Comparison of ENCODE assay signal across 30 cellular contexts in the genomic region with DNA sequence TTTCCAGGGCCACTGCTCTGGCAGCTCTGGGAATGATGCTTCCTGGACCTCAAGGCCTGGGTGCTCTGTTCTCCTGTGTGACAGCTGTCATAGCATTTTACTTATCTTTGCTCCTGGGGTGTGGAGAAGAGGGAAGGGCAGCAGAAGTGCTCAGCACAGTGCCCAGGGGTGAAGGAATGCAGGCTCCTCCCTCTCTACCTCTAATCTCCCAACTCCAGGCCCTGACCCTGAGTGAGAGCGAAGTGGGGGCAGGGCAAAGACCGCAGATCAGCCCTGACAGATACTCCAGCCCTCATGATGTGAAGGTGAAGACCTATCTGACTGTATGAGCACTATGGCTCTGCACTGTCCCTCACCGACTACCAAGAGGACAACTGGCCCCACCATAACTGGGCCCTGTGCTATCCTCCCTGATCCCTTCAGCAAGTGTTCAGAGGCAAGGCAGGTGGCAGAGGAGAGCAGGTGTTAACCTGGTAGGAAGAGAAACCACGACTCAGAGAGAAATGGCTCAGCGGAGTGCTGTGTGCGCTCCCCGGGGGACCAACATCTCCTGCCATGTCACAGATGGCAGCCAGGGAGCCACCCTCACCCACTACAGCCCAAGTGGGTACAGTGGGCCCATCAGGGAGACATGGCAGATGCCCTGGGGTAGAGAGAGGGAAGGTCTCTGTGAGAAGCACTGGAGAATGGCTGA. TPM values are rescaled to one million over a fixed set of nuclear protein-coding genes. Genes with fewer than 3 reads are reported as not detected.
DNase-seq lines count a peak whose midpoint lies in the region; ATAC-seq, FAIRE-seq and TF ChIP-seq lines count a peak whose summit lies in the region.
"Had no signal": no experiment of that assay in that cellular context is flagged by ENCODE, and none has a peak within 500 bp of the region (broad histone marks: within the 10 kb centered on the region; RNA-seq: fewer than 3 reads in every experiment).

No MANE protein-coding gene starts in this region.

- no peaks in the 10 kb centered on the region for H3K79me1 ChIP-seq in neuronal stem cell (ENCODE audit: low read depth, low read length)

- H3K27me3 ChIP-seq in K562 (ENCODE audit: control insufficient read depth in 2 of 2, insufficient read depth in 2 of 2, low read length in 2 of 2) = no peaks in the 10 kb centered on the region
- no peaks in the 10 kb centered on the region for H3K27me3 ChIP-seq in neuronal stem cell (ENCODE audit: control insufficient read depth in 3 of 3, insufficient read depth in 3 of 3, low read depth in 1 of 3, low read length in 3 of 3)
- H3K27me3 ChIP-seq: stomach had no signal

- WGBS in K562 (ENCODE audit: insufficient coverage, low coverage, missing lambda C conversion rate) = 32% methylated on average over 7 of the region's 7 CpGs
- WGBS in neuronal stem cell (ENCODE audit: extremely low coverage in 2 of 2, insufficient read length in 2 of 2, insufficient replicate concordance in 1 of 2), 2 donors = no CpG with 5 or more reads among the region's 7 CpGs

- H3K36me3 ChIP-seq in K562 (ENCODE audit: control insufficient read depth, insufficient read depth, low read length) (no peaks in the 10 kb centered on the region), neuronal stem cell (replicated peaks in 1 of 2; ENCODE audit: control insufficient read depth in 2 of 2, insufficient read depth in 2 of 2, low read length in 2 of 2) (no peaks in the 10 kb centered on the region)
- H3K36me3 ChIP-seq: left ventricle myocardium inferior, stomach, tibial artery had no signal

- TF ChIP-seq POLR2A in K562 (conservative IDR thresholded peaks at IDR 0.05) = no peak

- no peak overlapping the region for H4K91ac ChIP-seq in neuronal stem cell (ENCODE audit: low read depth, low read length, poor library complexity)

- CTCF ChIA-PET in K562 (lab: Yijun Ruan, JAX; ENCODE audit: low intra/inter-chr PET ratio) = interaction anchor here (0.6 kb wide), 1 partner anchor 534 kb away, joined by 3 read pairs; no protein-coding TSS in a partner anchor

- no peak overlapping the region for H3K14ac ChIP-seq in neuronal stem cell (ENCODE audit: low read length)

- no peak overlapping the region for H2BK5ac ChIP-seq in neuronal stem cell (ENCODE audit: low read length)

- no peak; a peak in 1 of 6 replicates for TF ChIP-seq CTCF in K562 (IDR thresholded peaks at IDR 0.05 in 2 of 3, conservative IDR thresholded peaks at IDR 0.05 in 1 of 3; ENCODE audit: insufficient read depth in 2 of 3, low read depth in 1 of 3, low read length in 3 of 3)

- no TSS peak for BruUV-seq in K562 (replicated peaks; lab: Mats Ljungman, UMichigan)

- H3K9me3 ChIP-seq in K562 (replicated peaks; ENCODE audit: control insufficient read depth, insufficient read depth, low read depth, low read length) (no peaks in the 10 kb centered on the region), neuronal stem cell (replicated peaks in 1 of 2; ENCODE audit: control insufficient read depth in 2 of 2, insufficient read depth in 1 of 2, low read depth in 1 of 2, low read length in 2 of 2) (no peaks in the 10 kb centered on the region)
- H3K9me3 ChIP-seq: left ventricle myocardium inferior, SK-N-SH, stomach, tibial artery had no signal

- ATAC-seq in K562 (peak; percentile 90), HG03025 (IDR thresholded peaks at IDR 0.05; ENCODE audit: low FRiP score, unreplicated experiment) (no peak)
- ATAC-seq: activated T-cell treated with anti-CD3 and anti-CD28 coated beads, Interleukin-2, amount 50 U/mL, for 72 hours had no signal

- in situ Hi-C loops in K562 (cut with MboI) = no loop called here

- H3K4me1 ChIP-seq in K562 (replicated peaks in 1 of 2; ENCODE audit: control insufficient read depth in 2 of 2, insufficient read depth in 2 of 2, low read length in 2 of 2) = peaks cover 54 to 59% of the 10 kb centered on the region in 2 experiments
- H3K4me1 ChIP-seq in neuronal stem cell (ENCODE audit: control insufficient read depth in 2 of 2, insufficient read depth in 1 of 2, low read depth in 1 of 2, low read length in 2 of 2) = peaks cover 0 to 10% of the 10 kb centered on the region in 2 donors
- H3K4me1 ChIP-seq: left ventricle myocardium inferior, tibial artery had no signal

- peak overlapping the region; percentile 60 for H2AFZ ChIP-seq in K562 (ENCODE audit: low read depth, low read length)
- H2AFZ ChIP-seq in neuronal stem cell (ENCODE audit: low read length) = no peak overlapping the region

- POLR2A ChIA-PET in K562 (lab: Yijun Ruan, JAX) = interaction anchor here (0.6 kb wide), 1 partner anchor 596 kb away, joined by 3 read pairs; no protein-coding TSS in a partner anchor

- no peak overlapping the region for H3K23ac ChIP-seq in neuronal stem cell (ENCODE audit: low read depth, low read length, poor library complexity)

- no peak overlapping the region for H4K8ac ChIP-seq in neuronal stem cell (ENCODE audit: low read depth, low read length)

- peak; percentile 99 for FAIRE-seq in K562 (lab: Jason Lieb, UNC)
- FAIRE-seq: islet of Langerhans had no signal

- no peak overlapping the region for H3K4ac ChIP-seq in neuronal stem cell (ENCODE audit: low read length)

- peak overlapping the region; percentile 15 for H3K18ac ChIP-seq in neuronal stem cell (ENCODE audit: low read length)

- H3K9me1 ChIP-seq in K562 (ENCODE audit: control insufficient read depth, insufficient read depth, low read length) = peaks cover 10% of the 10 kb centered on the region

- TF ChIP-seq EP300 in K562 (IDR thresholded peaks at IDR 0.05; ENCODE audit: low read length) = peak; percentile 95

- H3K4me2 ChIP-seq in K562 (ENCODE audit: insufficient read depth, low read length) (peak overlapping the region; percentile 65), neuronal stem cell (ENCODE audit: insufficient read depth, low read length, poor library complexity, severe bottlenecking) (no peak overlapping the region)
- H3K4me2 ChIP-seq: SK-N-SH had no signal

- TF ChIP-seq RAD21 in K562 (CRISPR knock-in tag; conservative IDR thresholded peaks at IDR 0.05 in 1 of 2, IDR thresholded peaks at IDR 0.05 in 1 of 2) = peak; percentile 10 to 41; a peak in 2 of 4 replicates

- peak overlapping the region; percentile 8 for H2BK15ac ChIP-seq in neuronal stem cell (ENCODE audit: low read length)

- H3K27ac ChIP-seq in K562 (ENCODE audit: extremely low read depth, low read depth, low read length) (peak overlapping the region; percentile 63; the same call in 1 of the 3 replicates), neuronal stem cell (replicated peaks; ENCODE audit: low read length) (no peak overlapping the region)
- H3K27ac ChIP-seq: left ventricle myocardium inferior, stomach, tibial artery, VCaP had no signal

- H3K9ac ChIP-seq in K562 (ENCODE audit: insufficient read depth in 1 of 2, low read depth in 2 of 2, low read length in 2 of 2) (peak overlapping the region in 1 of 2 experiments; percentile 14; a peak in 2 of 4 replicates), neuronal stem cell (ENCODE audit: low read depth, low read length, poor library complexity) (peak overlapping the region; percentile 53)
- H3K9ac ChIP-seq: SK-N-SH had no signal

- peak overlapping the region; percentile 54 for H2AK5ac ChIP-seq in neuronal stem cell (ENCODE audit: low read depth, low read length)

- H2BK120ac ChIP-seq in neuronal stem cell (ENCODE audit: low read depth, low read length) = no peak overlapping the region

- H3K79me2 ChIP-seq in K562 (ENCODE audit: control insufficient read depth, insufficient read depth, low read length) = no peaks in the 10 kb centered on the region

- DNase-seq in CMK (ENCODE audit: low read depth) = peak; percentile 29
- DNase-seq in HUDEP-2 (lab: John Stamatoyannopoulos, UW; ENCODE audit: unreplicated experiment in 76 of 76) = peak in 74 of 76 experiments; percentile 50 to 94 (median 81)
- peak; percentile 80 to 96 (median 86) for DNase-seq in K562 (ENCODE audit: extremely low read depth in 1 of 4, low spot score in 3 of 4)
- no peak for DNase-seq in neuronal stem cell (ENCODE audit: low spot score)
- no peak for DNase-seq in activated CD4-positive, CD25-positive, alpha-beta regulatory T cell (lab: John Stamatoyannopoulos, UW)
- no peak for DNase-seq in NCI-H446 (lab: John Stamatoyannopoulos, UW)
- DNase-seq in NCI-H748 (lab: John Stamatoyannopoulos, UW; ENCODE audit: unreplicated experiment) = no peak
- DNase-seq: activated naive CD4-positive, alpha-beta T cell treated with Interleukin-2 at 50 U/mL for 16 hours; activated T-cell treated with anti-CD3 and anti-CD28 coated beads, Interleukin-2, amount 50 U/mL, for 72 hours; COR-L47; GF-D8; IMR-90; left ventricle myocardium inferior; naive B cell; NCI-H1105; NCI-H187 treated with DMSO at 0.1 percent for 48 hours; NCI-H226; SK-N-SH; stomach; T-helper 2 cell; tibial artery had no signal

- H4K20me1 ChIP-seq in K562 (replicated peaks; ENCODE audit: control insufficient read depth, insufficient read depth, low read length) = peaks cover 5% of the 10 kb centered on the region; the same call in 1 of the 2 replicates

- intact Hi-C loops in K562 (cut with micrococcal nuclease) = no loop called here

- no peak overlapping the region for H3K4me3 ChIP-seq in K562
- H3K4me3 ChIP-seq in neuronal stem cell (ENCODE audit: low read length in 2 of 2) = no peak overlapping the region
- H3K4me3 ChIP-seq: left ventricle myocardium inferior, stomach, tibial artery had no signal

- no peak overlapping the region for H2BK12ac ChIP-seq in neuronal stem cell (ENCODE audit: low read length)

RNA-seq across cellular contexts. Expression of a gene that starts 16.8 kb away (rescaled TPM):
- 3.9 and 10.0 TPM in 2 replicates for total RNA-seq in K562 (2011; cell fraction: chromatin; rRNA removed; ENCODE audit: low replicate concordance)
- 3.8 and 4.5 TPM in 2 replicates for total RNA-seq in K562 (2011; cell fraction: nucleolus; rRNA removed)
- total RNA-seq in K562 (2011; cell fraction: nucleoplasm; rRNA removed) = 5.1 and 6.0 TPM in 2 replicates
- total RNA-seq in K562 (2014; rRNA removed) (0.50 and 0.73 TPM in 2 replicates), K562 (2014; rRNA removed; fragmentation: Illumina TruSeq; extraction: Trizol) (0.62 and 1.0 TPM in 2 replicates), K562 (2015; rRNA removed; fragmentation: Illumina TruSeq; extraction: Trizol) (0.60 and 0.69 TPM in 2 replicates), K562 (2021) (1.5 and 1.6 TPM in 2 replicates)
- polyA plus RNA-seq in K562 (2011; rRNA removed) (1.0 and 1.2 TPM in 2 replicates), K562 (2014; fragmentation: Illumina TruSeq; extraction: Trizol) (0.82 and 1.00 TPM in 2 replicates), K562 (2014; fragmentation: Nextera tagmentation; extraction: Ambion mirVana) (under 1 TPM; 0.62 to 0.75 TPM), K562 (2014; rRNA removed) (0.62 and 0.69 TPM in 2 replicates)
- 0.47 and 0.69 TPM in 2 replicates for polyA plus RNA-seq in K562 (2011; cell fraction: cytosol; rRNA removed)
- polyA plus RNA-seq in K562 (2011; cell fraction: nucleus; rRNA removed) = 4.9 and 7.1 TPM in 2 replicates
- 0.65 and 1.1 TPM in 2 replicates for polyA plus RNA-seq in K562 (2012)
- 0.45 and 0.95 TPM in 2 replicates for polyA minus RNA-seq in K562 (2011; rRNA and poly(A)+ RNA removed)
- polyA minus RNA-seq in K562 (2011; cell fraction: cytosol; rRNA and poly(A)+ RNA removed) = 0.95 TPM in 1 of 2 replicates, not detected in the other
- polyA minus RNA-seq in K562 (2011; cell fraction: nucleus; rRNA and poly(A)+ RNA removed) = 1.9 and 2.3 TPM in 2 replicates
- polyA plus RNA-seq in neuronal stem cell (2013, experiment 1 of 2) = 0.04 TPM
- polyA plus RNA-seq in neuronal stem cell (2013, experiment 2 of 2) = 0.07 TPM
- total RNA-seq: A673, glomerular endothelial cell, IMR-90, M059J, mesothelial cell of epicardium had no signal
- polyA plus RNA-seq: IMR-90 had no signal

RNA-seq across cellular contexts. Expression of a gene that starts 49.2 kb away (rescaled TPM):
- not detected in 2 replicates for total RNA-seq in K562 (2011; cell fraction: chromatin; rRNA removed; ENCODE audit: low replicate concordance)
- total RNA-seq in K562 (2011; cell fraction: nucleolus; rRNA removed) = not detected in 2 replicates
- not detected in 2 replicates for total RNA-seq in K562 (2011; cell fraction: nucleoplasm; rRNA removed)
- total RNA-seq in K562 (2014; rRNA removed) = 0.18 TPM in 1 of 2 replicates, not detected in the other
- not detected in 2 replicates for total RNA-seq in K562 (2014; rRNA removed; fragmentation: Illumina TruSeq; extraction: Trizol)
- total RNA-seq in K562 (2015; rRNA removed; fragmentation: Illumina TruSeq; extraction: Trizol) = not detected in 2 replicates
- not detected in 2 replicates for total RNA-seq in K562 (2021)
- polyA plus RNA-seq in K562 (2011; rRNA removed) = not detected in 2 replicates
- polyA plus RNA-seq in K562 (2011; cell fraction: cytosol; rRNA removed) = not detected in 2 replicates
- not detected in 2 replicates for polyA plus RNA-seq in K562 (2011; cell fraction: nucleus; rRNA removed)
- not detected in 2 replicates for polyA plus RNA-seq in K562 (2012)
- polyA plus RNA-seq in K562 (2014; fragmentation: Illumina TruSeq; extraction: Trizol) = not detected in 2 replicates
- polyA plus RNA-seq in K562 (2014; fragmentation: Nextera tagmentation; extraction: Ambion mirVana) = not detected
- not detected in 2 replicates for polyA plus RNA-seq in K562 (2014; rRNA removed)
- polyA minus RNA-seq in K562 (2011; rRNA and poly(A)+ RNA removed) = not detected in 2 replicates
- polyA minus RNA-seq in K562 (2011; cell fraction: cytosol; rRNA and poly(A)+ RNA removed) = not detected in 2 replicates
- polyA minus RNA-seq in K562 (2011; cell fraction: nucleus; rRNA and poly(A)+ RNA removed) = not detected in 2 replicates
- not detected for polyA plus RNA-seq in neuronal stem cell (2013, experiment 1 of 2)
- not detected for polyA plus RNA-seq in neuronal stem cell (2013, experiment 2 of 2)
- total RNA-seq: A673, cerebellum, glomerular endothelial cell, IMR-90, left ventricle myocardium inferior, M059J, mesothelial cell of epicardium had no signal
- polyA plus RNA-seq: adipose tissue, IMR-90, SK-N-SH, stomach had no signal

Comparison
In these comparisons a context has a peak if more than half of its experiments do, and no peak if none do; other contexts are left out.
1. DNase-seq: peak in CMK (single experiment), HUDEP-2 (74 of 76) and K562 (4 of 4); none in neuronal stem cell (single experiment), activated CD4-positive, CD25-positive, alpha-beta regulatory T cell (0 of 4), NCI-H446 (0 of 2) and NCI-H748 (single experiment).